Comparison of ENCODE assay signal across 8 cellular contexts in the genomic region with DNA sequence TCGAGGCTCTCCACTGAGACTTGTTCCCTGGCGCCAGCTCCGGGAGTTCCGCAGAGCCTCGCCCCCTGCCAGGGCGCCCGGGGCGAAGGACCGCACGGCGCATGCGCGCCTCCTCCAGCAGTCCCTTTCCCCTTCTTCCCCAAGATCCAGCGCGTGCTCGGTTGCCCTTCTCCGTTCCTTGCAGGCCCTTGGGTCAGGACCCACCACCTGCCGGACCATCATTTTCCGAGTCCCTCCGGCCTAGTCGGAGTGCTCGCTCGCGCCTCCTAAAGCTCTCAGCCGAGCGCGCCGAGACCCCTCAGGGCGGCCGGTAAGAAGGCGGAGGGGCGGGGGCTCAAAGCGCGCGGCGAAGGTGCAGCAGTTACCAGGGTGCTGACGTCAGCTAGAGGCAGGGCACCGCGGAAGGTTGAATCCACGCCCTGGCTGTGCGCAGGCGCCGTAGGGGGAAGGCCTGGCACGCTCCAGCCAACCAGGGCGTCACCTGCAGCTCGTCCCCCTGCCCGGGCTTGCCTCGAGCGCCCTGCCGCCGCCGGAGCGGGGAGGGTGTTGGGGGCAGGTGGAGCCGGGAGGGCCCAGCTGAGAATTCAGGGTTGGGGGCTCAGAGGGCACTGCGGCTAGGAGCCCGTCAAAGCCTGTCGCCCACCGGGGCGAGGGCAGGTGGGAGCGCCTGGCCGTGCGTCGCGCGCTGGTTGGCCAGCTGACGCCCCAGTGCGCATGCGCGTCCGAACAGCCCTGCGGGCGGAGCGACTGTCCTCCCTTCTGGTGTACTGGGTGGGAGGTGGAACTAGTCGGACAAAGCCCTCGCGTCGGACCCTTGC. TPM values are rescaled to one million over a fixed set of nuclear protein-coding genes. Genes with fewer than 3 reads are reported as not detected.
DNase-seq lines count a peak whose midpoint lies in the region; TF ChIP-seq lines count a peak whose summit lies in the region.

A gene with protein sequence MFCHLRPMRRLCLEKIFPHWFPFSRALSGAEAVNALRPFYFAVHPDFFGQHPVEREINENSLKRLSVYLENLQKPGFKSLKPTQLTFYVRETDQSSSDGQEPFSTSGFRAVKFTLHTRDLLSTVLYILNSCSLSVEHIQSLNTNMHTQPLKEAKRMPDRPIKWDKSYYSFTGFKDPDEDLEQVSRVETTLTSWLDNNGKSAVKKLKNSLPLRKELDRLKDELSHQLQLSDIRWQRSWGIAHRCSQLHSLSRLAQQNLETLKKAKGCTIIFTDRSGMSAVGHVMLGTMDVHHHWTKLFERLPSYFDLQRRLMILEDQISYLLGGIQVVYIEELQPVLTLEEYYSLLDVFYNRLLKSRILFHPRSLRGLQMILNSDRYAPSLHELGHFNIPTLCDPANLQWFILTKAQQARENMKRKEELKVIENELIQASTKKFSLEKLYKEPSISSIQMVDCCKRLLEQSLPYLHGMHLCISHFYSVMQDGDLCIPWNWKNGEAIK (plus strand): TSS at position 757 of the 818 bp plus-strand sequence. CDS start 16,017 bp downstream, outside the sequence.

- CTCF ChIA-PET in activated naive CD4-positive, alpha-beta T cell treated with anti-CD3 and anti-CD28 coated beads, Interleukin-2, amount 10 ng/mL, durations not matched to agents 7 days and 5 days (lab: Charles Lee), result no interaction called here

- TF ChIP-seq EP300 in suprapubic skin (IDR thresholded peaks at IDR 0.05), result no peak

- H3K4me1 Mint-ChIP-seq in activated naive CD4-positive, alpha-beta T cell treated with anti-CD3 and anti-CD28 coated beads, Interleukin-2, amount 10 ng/mL, durations not matched to agents 7 days and 5 days, result peaks cover 27% of the 10 kb centered on the region

- TF ChIP-seq POLR2A in suprapubic skin (IDR thresholded peaks at IDR 0.05), result peak in 1 of 2 donors; percentile 78

- H3K27ac Mint-ChIP-seq in activated naive CD4-positive, alpha-beta T cell treated with anti-CD3 and anti-CD28 coated beads, Interleukin-2, amount 10 ng/mL, durations not matched to agents 7 days and 5 days, result peak within 1 kb of the TSS; percentile 98

- H3K4me3 Mint-ChIP-seq in activated naive CD4-positive, alpha-beta T cell treated with anti-CD3 and anti-CD28 coated beads, Interleukin-2, amount 10 ng/mL, durations not matched to agents 7 days and 5 days, result peak within 1 kb of the TSS; percentile 98

- TF ChIP-seq CTCF in HFF-Myc (IDR thresholded peaks at IDR 0.05; ENCODE audit: low read depth, low read length, missing control alignments), result no peak
- TF ChIP-seq CTCF in suprapubic skin (IDR thresholded peaks at IDR 0.05), result no peak

- H3K27me3 ChIP-seq in suprapubic skin, result no peaks in the 10 kb centered on the region

- H3K4me1 ChIP-seq in suprapubic skin, result peaks cover 24% of the 10 kb centered on the region

- peak; percentile 71 for DNase-seq in GM04503 (ENCODE audit: low read depth)
- DNase-seq in HFF-Myc (ENCODE audit: extremely low read depth, low read depth), result peak; percentile 88
- peak; percentile 97 for DNase-seq in NAMALWA (ENCODE audit: low spot score)
- DNase-seq in SK-N-DZ (ENCODE audit: low spot score), result peak; percentile 97
- peak; percentile 99 for DNase-seq in activated naive CD4-positive, alpha-beta T cell treated with anti-CD3 and anti-CD28 coated beads, Interleukin-2, amount 10 ng/mL, durations not matched to agents 7 days and 5 days
- peak; percentile 99 for DNase-seq in germinal center (ENCODE audit: low spot score)
- peak; percentile 49 to 100 (median 93) for DNase-seq in nucleus accumbens (lab: John Stamatoyannopoulos, UW)
- peak; percentile 97 to 98 for DNase-seq in suprapubic skin (ENCODE audit: low spot score in 2 of 2)

- H3K36me3 Mint-ChIP-seq in activated naive CD4-positive, alpha-beta T cell treated with anti-CD3 and anti-CD28 coated beads, Interleukin-2, amount 10 ng/mL, durations not matched to agents 7 days and 5 days, result peaks cover 5% of the 10 kb centered on the region

- WGBS in suprapubic skin, result under 1% methylated on average over 26 of the region's 77 CpGs

- H3K36me3 ChIP-seq in suprapubic skin, result no peaks in the 10 kb centered on the region

- no peaks in the 10 kb centered on the region for H3K9me3 Mint-ChIP-seq in activated naive CD4-positive, alpha-beta T cell treated with anti-CD3 and anti-CD28 coated beads, Interleukin-2, amount 10 ng/mL, durations not matched to agents 7 days and 5 days

- H3K27me3 Mint-ChIP-seq in activated naive CD4-positive, alpha-beta T cell treated with anti-CD3 and anti-CD28 coated beads, Interleukin-2, amount 10 ng/mL, durations not matched to agents 7 days and 5 days, result peaks cover 7% of the 10 kb centered on the region

- H3K9me3 ChIP-seq in suprapubic skin, result no peaks in the 10 kb centered on the region

- peak within 1 kb of the TSS; percentile 88 for H3K27ac ChIP-seq in suprapubic skin

- peak within 1 kb of the TSS; percentile 73 for H3K4me3 ChIP-seq in HFF-Myc (replicated peaks; ENCODE audit: low read depth, low read length)
- peak within 1 kb of the TSS; percentile 66 for H3K4me3 ChIP-seq in suprapubic skin

RNA-seq across cellular contexts. Expression of the gene that starts here (rescaled TPM):
- polyA plus RNA-seq in SK-N-DZ (2014; cell fraction: cytosol; rRNA removed), result 11.2 and 13.6 TPM in 2 replicates
- 6.2 and 8.6 TPM in 2 replicates for polyA plus RNA-seq in SK-N-DZ (2014; cell fraction: nucleus; rRNA removed)
- total RNA-seq in suprapubic skin, result 10 to 100 TPM; 23.3 to 26.9 (median 25.4) TPM

Comparison
In these comparisons a context has a peak if more than half of its experiments do, and no peak if none do; other contexts are left out.
1. Peak in every context shown above with its lines: DNase-seq, H3K4me3 ChIP-seq and H3K27ac ChIP-seq.